In the genomic region with DNA sequence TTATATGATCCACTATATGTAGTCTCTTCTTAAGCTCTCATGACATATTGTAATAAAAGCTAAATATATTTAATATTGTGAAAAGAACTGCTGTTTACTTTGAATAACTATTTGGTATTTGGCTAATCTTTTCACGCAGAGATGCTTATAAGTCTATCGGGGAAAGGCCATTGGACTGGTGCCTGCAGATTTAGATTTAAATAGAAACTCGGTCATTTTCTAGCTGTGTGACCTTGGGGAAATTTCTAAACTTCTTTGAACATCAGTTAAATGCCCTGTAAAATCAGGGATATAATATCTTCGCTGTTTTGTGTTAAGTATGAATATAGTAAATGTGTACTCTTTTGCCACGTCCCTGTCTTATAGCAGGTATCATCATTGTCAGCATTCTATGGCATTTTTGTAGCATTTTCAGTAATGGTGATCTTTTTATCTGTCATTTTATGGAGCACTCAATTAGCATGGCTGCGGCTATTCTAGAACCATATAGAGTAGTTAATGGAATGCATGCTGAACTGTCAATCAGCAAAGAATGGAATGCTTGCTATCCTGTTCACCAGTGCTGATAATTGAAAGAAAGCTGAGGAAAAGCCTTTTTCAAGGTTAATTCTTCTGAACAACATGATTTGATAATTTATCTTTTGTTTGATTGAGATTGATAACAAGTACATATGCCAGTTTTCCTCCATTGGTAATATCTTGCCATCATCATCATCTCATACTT, we compare ENCODE assay signal across 1 cellular context.
A peak's percentile ranks its signal among the peaks of the same experiment; 100 is the strongest.
TF ChIP-seq lines count a peak whose summit lies in the region.

No MANE protein-coding gene starts in this region.

TF ChIP-seq in SK-N-SH, 30 proteins besides CTCF, POLR2A, EP300 and RAD21 (continued from another document):
- TF ChIP-seq USF2 (IDR thresholded peaks at IDR 0.05; ENCODE audit: borderline replicate concordance, low read depth, low read length): no peak
- peak; percentile 70; the same call in 1 of the 2 replicates for TF ChIP-seq REST (IDR thresholded peaks at IDR 0.05; ENCODE audit: low read depth, low read length)
